Comparison of ENCODE assay signal across 13 cellular contexts in genomic region chr5:107293551-107293950, GRCh38.
A peak's percentile ranks its signal among the peaks of the same experiment; 100 is the strongest.
DNase-seq lines count a peak whose midpoint lies in the region; ATAC-seq, FAIRE-seq and TF ChIP-seq lines count a peak whose summit lies in the region.
"Had no signal": no experiment of that assay in that cellular context is flagged by ENCODE, and none has a peak within 500 bp of the region (broad histone marks: within the 10 kb centered on the region; RNA-seq: fewer than 3 reads in every experiment).

No MANE protein-coding gene starts in this region.

- H3K9me3 ChIP-seq in BLaER1 (peaks cover 4% of the 10 kb centered on the region; the same call in 1 of the 2 replicates), OCI-LY1 (ENCODE audit: low read length) (no peaks in the 10 kb centered on the region), astrocyte (ENCODE audit: insufficient read depth, low read depth, low read length) (no peaks in the 10 kb centered on the region), Peyer's patch (no peaks in the 10 kb centered on the region)
- H3K9me3 ChIP-seq in naive thymus-derived CD4-positive, alpha-beta T cell (ENCODE audit: control insufficient read depth in 2 of 3, low read length in 3 of 3) = no peaks in the 10 kb centered on the region

- FAIRE-seq in astrocyte (lab: Jason Lieb, UNC) = no peak

- H3K79me2 ChIP-seq in OCI-LY1 (ENCODE audit: insufficient read depth, low read length) = no peaks in the 10 kb centered on the region
- no peaks in the 10 kb centered on the region for H3K79me2 ChIP-seq in astrocyte (ENCODE audit: insufficient read depth, low read length)

- H3K4me1 Mint-ChIP-seq in astrocyte (ENCODE audit: low read depth, unreplicated experiment) (no peaks in the 10 kb centered on the region), mesothelial cell of epicardium (peaks cover 44% of the 10 kb centered on the region)
- peaks cover 0 to 15% (median 0%) of the 10 kb centered on the region in 7 donors for H3K4me1 Mint-ChIP-seq in naive thymus-derived CD4-positive, alpha-beta T cell

- H3K4me1 ChIP-seq in BLaER1 = peaks cover 31% of the 10 kb centered on the region
- H3K4me1 ChIP-seq in OCI-LY1 (ENCODE audit: insufficient read depth, low read length, severe bottlenecking) = peaks cover 37% of the 10 kb centered on the region
- no peaks in the 10 kb centered on the region for H3K4me1 ChIP-seq in astrocyte (ENCODE audit: insufficient read depth, low read length)
- H3K4me1 ChIP-seq in naive thymus-derived CD4-positive, alpha-beta T cell (ENCODE audit: control insufficient read depth in 2 of 2, insufficient read depth in 2 of 2, low read length in 2 of 2) = peaks cover 0 to 3% of the 10 kb centered on the region in 2 donors
- no peaks in the 10 kb centered on the region for H3K4me1 ChIP-seq in Peyer's patch

- H3K4me3 Mint-ChIP-seq in astrocyte (ENCODE audit: unreplicated experiment) = no peak overlapping the region
- no peak overlapping the region for H3K4me3 Mint-ChIP-seq in mesothelial cell of epicardium
- no peak overlapping the region for H3K4me3 Mint-ChIP-seq in naive thymus-derived CD4-positive, alpha-beta T cell
- H3K4me3 Mint-ChIP-seq: CD4-positive, CD25-positive, alpha-beta regulatory T cell; H9 had no signal

- no peak for TF ChIP-seq POLR2A in Peyer's patch (IDR thresholded peaks at IDR 0.05)

- no peaks in the 10 kb centered on the region for H3K36me3 Mint-ChIP-seq in astrocyte (ENCODE audit: low read depth, unreplicated experiment)
- H3K36me3 Mint-ChIP-seq in mesothelial cell of epicardium = no peaks in the 10 kb centered on the region
- no peaks in the 10 kb centered on the region for H3K36me3 Mint-ChIP-seq in naive thymus-derived CD4-positive, alpha-beta T cell
- H3K36me3 Mint-ChIP-seq: CD4-positive, CD25-positive, alpha-beta regulatory T cell had no signal

- H3K4me2 ChIP-seq in BLaER1 (peak overlapping the region; percentile 51), OCI-LY1 (ENCODE audit: low read length) (peak overlapping the region; percentile 19; the same call in 1 of the 2 replicates), astrocyte (ENCODE audit: low read length) (no peak overlapping the region)

- no peaks in the 10 kb centered on the region for H3K36me3 ChIP-seq in BLaER1
- H3K36me3 ChIP-seq in OCI-LY1 (ENCODE audit: insufficient read depth, low read length) = no peaks in the 10 kb centered on the region
- no peaks in the 10 kb centered on the region for H3K36me3 ChIP-seq in astrocyte (ENCODE audit: insufficient read depth, low read length)
- no peaks in the 10 kb centered on the region for H3K36me3 ChIP-seq in naive thymus-derived CD4-positive, alpha-beta T cell (ENCODE audit: control insufficient read depth in 2 of 3, insufficient read depth in 3 of 3, low read length in 3 of 3)
- no peaks in the 10 kb centered on the region for H3K36me3 ChIP-seq in Peyer's patch

- no peak overlapping the region for H3K27ac ChIP-seq in BLaER1
- no peak overlapping the region for H3K27ac ChIP-seq in OCI-LY1 (ENCODE audit: low read depth, low read length, poor library complexity, severe bottlenecking)
- no peak overlapping the region for H3K27ac ChIP-seq in astrocyte (ENCODE audit: low read depth, low read length)
- no peak overlapping the region for H3K27ac ChIP-seq in naive thymus-derived CD4-positive, alpha-beta T cell (ENCODE audit: low read depth, low read length)
- no peak overlapping the region for H3K27ac ChIP-seq in Peyer's patch
- H3K27ac ChIP-seq: 22Rv1 had no signal

- H2AFZ ChIP-seq in OCI-LY1 (ENCODE audit: low read length) = no peak overlapping the region
- H2AFZ ChIP-seq in astrocyte (ENCODE audit: low read depth, low read length) = no peak overlapping the region

- H3K9ac ChIP-seq in BLaER1 = no peak overlapping the region
- H3K9ac ChIP-seq in OCI-LY1 (ENCODE audit: low read length) = no peak overlapping the region
- H3K9ac ChIP-seq in astrocyte (ENCODE audit: low read length) = no peak overlapping the region

- peak; percentile 23 for DNase-seq in astrocyte (ENCODE audit: low read depth)
- no peak for DNase-seq in mesothelial cell of epicardium (ENCODE audit: low spot score in 2 of 2, unreplicated experiment in 2 of 2)
- DNase-seq in naive thymus-derived CD4-positive, alpha-beta T cell = no peak
- no peak for DNase-seq in Peyer's patch
- no peak for DNase-seq in NCI-H446 (lab: John Stamatoyannopoulos, UW)
- DNase-seq in NCI-H1694 treated with DMSO at 0.1 percent for 48 hours (lab: John Stamatoyannopoulos, UW) = no peak
- DNase-seq: CD4-positive, CD25-positive, alpha-beta regulatory T cell; DMS 273 treated with DMSO at 0.1 percent for 48 hours; GOT3; H9 had no signal

- H3K4me3 ChIP-seq in BLaER1 = no peak overlapping the region
- H3K4me3 ChIP-seq in OCI-LY1 (ENCODE audit: low read depth, low read length, poor library complexity, severe bottlenecking) = no peak overlapping the region
- no peak overlapping the region for H3K4me3 ChIP-seq in astrocyte (ENCODE audit: insufficient read depth, low read depth, low read length)
- no peak overlapping the region for H3K4me3 ChIP-seq in naive thymus-derived CD4-positive, alpha-beta T cell (ENCODE audit: low read length)
- H3K4me3 ChIP-seq in Peyer's patch = no peak overlapping the region

- POLR2A ChIA-PET in naive thymus-derived CD4-positive, alpha-beta T cell (lab: Charles Lee) = no interaction called here

- intact Hi-C loops in naive thymus-derived CD4-positive, alpha-beta T cell (cut with micrococcal nuclease) = no loop called here

- H3K9me3 Mint-ChIP-seq in astrocyte (ENCODE audit: unreplicated experiment) = peaks cover 2% of the 10 kb centered on the region
- H3K9me3 Mint-ChIP-seq in mesothelial cell of epicardium = peaks cover 14% of the 10 kb centered on the region
- peaks cover 0 to 8% (median 0%) of the 10 kb centered on the region in 11 donors for H3K9me3 Mint-ChIP-seq in naive thymus-derived CD4-positive, alpha-beta T cell
- H3K9me3 Mint-ChIP-seq: H9 had no signal

- TF ChIP-seq CTCF in OCI-LY1 (IDR thresholded peaks at IDR 0.05; ENCODE audit: low read length) (no peak), astrocyte (IDR thresholded peaks at IDR 0.05; ENCODE audit: insufficient read depth, low read depth, low read length) (no peak), mesothelial cell of epicardium (IDR thresholded peaks at IDR 0.05; ENCODE audit: unreplicated experiment) (no peak), Peyer's patch (IDR thresholded peaks at IDR 0.05) (no peak)

- no peaks in the 10 kb centered on the region for H3K27me3 Mint-ChIP-seq in astrocyte (ENCODE audit: low read depth, unreplicated experiment)
- peaks cover 6% of the 10 kb centered on the region for H3K27me3 Mint-ChIP-seq in mesothelial cell of epicardium (ENCODE audit: low read depth)
- peaks cover 0 to 28% (median 3%) of the 10 kb centered on the region in 5 donors for H3K27me3 Mint-ChIP-seq in naive thymus-derived CD4-positive, alpha-beta T cell

- H3K27ac Mint-ChIP-seq in astrocyte (ENCODE audit: unreplicated experiment) = no peak overlapping the region
- H3K27ac Mint-ChIP-seq in mesothelial cell of epicardium = peak overlapping the region; percentile 90
- no peak overlapping the region for H3K27ac Mint-ChIP-seq in naive thymus-derived CD4-positive, alpha-beta T cell
- H3K27ac Mint-ChIP-seq: CD4-positive, CD25-positive, alpha-beta regulatory T cell; H9 had no signal

- H3K9me2 ChIP-seq in OCI-LY1 (ENCODE audit: low read depth, low read length) = no peaks in the 10 kb centered on the region

- H3K27me3 ChIP-seq in BLaER1 = no peaks in the 10 kb centered on the region
- no peaks in the 10 kb centered on the region for H3K27me3 ChIP-seq in OCI-LY1 (ENCODE audit: insufficient read depth, low read length)
- no peaks in the 10 kb centered on the region for H3K27me3 ChIP-seq in astrocyte (ENCODE audit: insufficient read depth, low read length)
- H3K27me3 ChIP-seq in naive thymus-derived CD4-positive, alpha-beta T cell (ENCODE audit: control insufficient read depth in 2 of 2, insufficient read depth in 2 of 2, low read length in 2 of 2) = no peaks in the 10 kb centered on the region
- H3K27me3 ChIP-seq in Peyer's patch = no peaks in the 10 kb centered on the region

- H4K20me1 ChIP-seq in BLaER1 = no peaks in the 10 kb centered on the region
- no peaks in the 10 kb centered on the region for H4K20me1 ChIP-seq in OCI-LY1 (ENCODE audit: insufficient read depth, low read length)
- H4K20me1 ChIP-seq in astrocyte (ENCODE audit: insufficient read depth, low read length) = no peaks in the 10 kb centered on the region

- no peaks in the 10 kb centered on the region for H3F3A ChIP-seq in OCI-LY1 (ENCODE audit: insufficient read depth, low read length)

- ATAC-seq in naive thymus-derived CD4-positive, alpha-beta T cell = no peak

- CTCF ChIA-PET in naive thymus-derived CD4-positive, alpha-beta T cell (lab: Charles Lee) = no interaction called here
